ENCODE assay signal across 8 cellular contexts in the genomic region with DNA sequence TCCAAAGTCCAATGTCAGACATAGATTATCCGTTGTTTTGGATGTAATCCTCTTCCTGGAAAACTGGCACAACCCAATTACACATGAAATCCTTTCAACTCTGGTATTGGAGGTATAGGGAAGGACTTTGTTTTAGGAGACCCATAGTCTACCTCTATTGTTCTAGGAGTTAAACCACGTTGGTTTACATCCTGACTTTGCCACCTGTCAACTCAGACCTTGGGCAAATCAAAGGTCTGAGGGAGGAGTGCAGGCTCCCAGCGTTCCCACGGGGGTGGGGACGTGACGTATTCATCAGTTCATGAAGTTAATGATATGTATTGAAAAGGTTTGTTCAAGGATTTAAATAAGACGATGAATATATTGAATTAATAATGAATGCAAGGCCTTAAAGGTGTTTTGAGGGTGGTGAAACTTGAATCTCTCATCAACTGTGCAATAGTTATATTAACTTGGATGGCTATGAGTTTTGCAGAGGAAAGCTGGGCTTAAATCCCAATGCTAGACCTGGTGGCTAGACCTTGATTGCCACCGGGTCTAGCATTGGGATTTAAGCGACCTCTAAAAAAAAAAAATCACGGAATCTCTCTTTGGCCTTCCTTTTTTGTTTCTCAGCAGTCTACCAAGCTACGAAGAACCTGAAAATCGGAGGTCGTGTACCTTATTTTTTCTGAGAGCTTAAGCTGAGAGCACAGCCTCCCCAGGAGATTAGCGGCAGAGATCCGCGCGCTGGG. TPM values are rescaled to one million over a fixed set of nuclear protein-coding genes. Genes with fewer than 3 reads are reported as not detected.
DNase-seq lines count a peak whose midpoint lies in the region; ATAC-seq, FAIRE-seq and TF ChIP-seq lines count a peak whose summit lies in the region.

No MANE protein-coding gene starts in this region.

- no peak for TF ChIP-seq RAD21 in HCT116 (IDR thresholded peaks at IDR 0.05; ENCODE audit: low read depth)

- H2AFZ ChIP-seq in HCT116 (ENCODE audit: low read depth, low read length, poor library complexity, severe bottlenecking) = no peak overlapping the region

- in situ Hi-C loops in astrocyte of the cerebellum (cut with HindIII; ENCODE audit: low sequenced_read_pairs) = no loop called here

- H3K36me3 ChIP-seq in HCT116 (ENCODE audit: control insufficient read depth in 1 of 2, insufficient read depth in 2 of 2, low read length in 2 of 2) = no peaks in the 10 kb centered on the region
- H3K36me3 ChIP-seq in aorta (ENCODE audit: control insufficient read depth in 1 of 2, insufficient read depth in 2 of 2, low read length in 1 of 2) = no peaks in the 10 kb centered on the region

- H3K4me2 ChIP-seq in HCT116 (ENCODE audit: low read length) = peak overlapping the region; percentile 82

- TSS peak; percentile 40 for BruUV-seq in HCT116 (replicated peaks; lab: Mats Ljungman, UMichigan)

- 32 to 33% methylated on average over 17 of the region's 17 CpGs for WGBS in aorta, 2 donors

- H3K27me3 ChIP-seq in HCT116 (ENCODE audit: insufficient read depth, low read length) (no peaks in the 10 kb centered on the region), aorta (ENCODE audit: control insufficient read depth in 1 of 2, insufficient read depth in 2 of 2, low read length in 1 of 2) (no peaks in the 10 kb centered on the region)

- peaks cover 12% of the 10 kb centered on the region for H3K4me1 Mint-ChIP-seq in memory B cell

- CTCF ChIA-PET in HCT116 (lab: Charles Lee) = interaction anchor here (1.2 kb wide), 1 partner anchor 120 kb away, joined by 3 read pairs; no protein-coding TSS in a partner anchor

- H3K27ac Mint-ChIP-seq in memory B cell = peak overlapping the region; percentile 92

- H3K4me3 ChIP-seq in AG10803 (ENCODE audit: low read length) = peak overlapping the region; percentile 87
- H3K4me3 ChIP-seq in HCT116 (replicated peaks in 1 of 2; ENCODE audit: low read depth in 1 of 2, low read length in 2 of 2) = peak overlapping the region; percentile 81 to 97
- peak overlapping the region; percentile 89 for H3K4me3 ChIP-seq in astrocyte of the cerebellum (ENCODE audit: low read depth, low read length)
- peak overlapping the region; percentile 7 to 86 for H3K4me3 ChIP-seq in aorta (ENCODE audit: low read length in 2 of 2)

- peaks cover 3 to 15% of the 10 kb centered on the region in 2 experiments; a peak in 3 of 4 replicates for H3K4me1 ChIP-seq in HCT116 (ENCODE audit: control insufficient read depth in 1 of 2, insufficient read depth in 2 of 2, low read length in 2 of 2)
- H3K4me1 ChIP-seq in aorta (ENCODE audit: control insufficient read depth in 1 of 2, insufficient read depth in 2 of 2, low read length in 2 of 2) = peaks cover 0 to 5% of the 10 kb centered on the region in 2 donors

- no peaks in the 10 kb centered on the region; the same call in 1 of the 2 replicates for H4K20me1 ChIP-seq in HCT116 (ENCODE audit: insufficient read depth)

- H3K4me3 Mint-ChIP-seq in memory B cell = peak overlapping the region; percentile 88

- no peaks in the 10 kb centered on the region for H3K36me3 Mint-ChIP-seq in memory B cell

- H3K9me3 Mint-ChIP-seq in memory B cell = no peaks in the 10 kb centered on the region

- H3K27ac ChIP-seq in HCT116 (ENCODE audit: low read depth, low read length) (no peak overlapping the region), aorta (ENCODE audit: low read depth in 1 of 2, low read length in 2 of 2) (peak overlapping the region; percentile 64 to 77)

- ATAC-seq in HCT116 (no peak), memory B cell (ENCODE audit: low read depth) (peak; percentile 46), aorta (ENCODE audit: low FRiP score) (no peak)

- H3K79me2 ChIP-seq in HCT116 (ENCODE audit: insufficient read depth, low read length) = peaks cover 39% of the 10 kb centered on the region

- TF ChIP-seq CTCF in AG10803 (conservative IDR thresholded peaks at IDR 0.05; ENCODE audit: low read length) (no peak), HCT116 (IDR thresholded peaks at IDR 0.05 in 2 of 3, conservative IDR thresholded peaks at IDR 0.05 in 1 of 3; ENCODE audit: borderline replicate concordance in 1 of 3, insufficient read depth in 1 of 3, low read depth in 2 of 3, low read length in 2 of 3) (no peak), astrocyte of the cerebellum (IDR thresholded peaks at IDR 0.05; ENCODE audit: low read depth, low read length, missing control alignments) (no peak)

- H3K27me3 Mint-ChIP-seq in memory B cell = no peaks in the 10 kb centered on the region

- TF ChIP-seq POLR2A in HCT116 (IDR thresholded peaks at IDR 0.05; ENCODE audit: borderline replicate concordance, extremely low read depth, insufficient read depth, insufficient read length) (no peak), GM12891 (IDR thresholded peaks at IDR 0.05; ENCODE audit: low read depth, low read length) (no peak)

- DNase-seq in AG10803 (ENCODE audit: low read depth) (no peak), HCT116 (ENCODE audit: low read depth, low spot score) (no peak), astrocyte of the cerebellum (ENCODE audit: low read depth) (no peak), memory B cell (ENCODE audit: low spot score in 2 of 2) (no peak), aorta (no peak), GM03348 (ENCODE audit: low spot score) (no peak), GM12891 (ENCODE audit: insufficient read length, low spot score) (no peak), SKM-1 (lab: John Stamatoyannopoulos, UW; ENCODE audit: unreplicated experiment) (no peak)

- H3K9me2 ChIP-seq in HCT116 (ENCODE audit: insufficient read depth) = no peaks in the 10 kb centered on the region

- intact Hi-C loops in HCT116 (cut with micrococcal nuclease) = no loop called here
- intact Hi-C loops in aorta (cut with DNase I) = loop anchor here (10.0 kb wide), 2 partner anchors 121 to 189 kb away; partner anchors contain the start of gene TEFM (in 1 of the 2)

- POLR2A ChIA-PET in HCT116 (lab: Charles Lee) = interaction anchor here (1.0 to 1.6 kb wide), 7 partner anchors 10 to 40 kb away, joined by 3 to 6 read pairs (median 5); no protein-coding TSS in a partner anchor

- peak overlapping the region; percentile 96 for H3K9ac ChIP-seq in HCT116 (ENCODE audit: low read length)

- H3K9me3 ChIP-seq in HCT116 (ENCODE audit: control insufficient read depth in 1 of 2, insufficient read depth in 1 of 2, low read depth in 1 of 2, low read length in 2 of 2) (no peaks in the 10 kb centered on the region), aorta (ENCODE audit: control insufficient read depth, low read length) (no peaks in the 10 kb centered on the region)

- RAD21 ChIA-PET in HCT116 (lab: Charles Lee; ENCODE audit: low non-redundant PET in 1 of 2, low total read pairs in 2 of 2, uncharacterized antibody in 2 of 2, unreplicated experiment in 2 of 2) = no interaction called here

- FAIRE-seq in GM12891 (lab: Jason Lieb, UNC) = no peak

TF ChIP-seq in HCT116, 20 proteins besides CTCF, POLR2A, EP300 and RAD21 (continues in another document):
- TF ChIP-seq REST (IDR thresholded peaks at IDR 0.05; ENCODE audit: low read depth) = no peak

TF ChIP-seq in GM12891, 5 proteins besides CTCF, POLR2A, EP300 and RAD21:
- no peak for TF ChIP-seq POLR2AphosphoS5 (IDR thresholded peaks at IDR 0.05; ENCODE audit: low read depth, low read length)
- no peak for TF ChIP-seq POU2F2 (IDR thresholded peaks at IDR 0.05; ENCODE audit: low read depth, low read length)
- TF ChIP-seq PAX5 (IDR thresholded peaks at IDR 0.05; ENCODE audit: insufficient read depth, low read length, severe bottlenecking) = no peak
- no peak for TF ChIP-seq TAF1 (IDR thresholded peaks at IDR 0.05; ENCODE audit: low read depth, low read length)
- no peak for TF ChIP-seq SPI1 (IDR thresholded peaks at IDR 0.05; ENCODE audit: low read depth, low read length)

RNA-seq across cellular contexts. Expression of gene NF1, which starts 0.7 kb away (rescaled TPM):
- total RNA-seq in HCT116 (2021; ENCODE audit: unreplicated experiment) (20.8 TPM), aorta (10 to 100 TPM; 74.5 to 93.9 TPM)
- polyA plus RNA-seq in HCT116 (2012) = 6.3 and 7.7 TPM in 2 replicates
- polyA plus RNA-seq in aorta = 10 to 100 TPM in 1 of 2 donors, 1 to 10 TPM in 1; 4.1 to 15.5 TPM
- polyA plus RNA-seq in GM12891 (2012; ENCODE audit: low read depth, missing spikeins) = 6.9 TPM
